In genomic region chr1:17200246-17200645, GRCh38 we compare ENCODE assay signal across 16 cellular contexts. TPM values are rescaled to one million over a fixed set of nuclear protein-coding genes. Genes with fewer than 3 reads are reported as not detected.
"Had no signal": no experiment of that assay in that cellular context is flagged by ENCODE, and none has a peak within 500 bp of the region (broad histone marks: within the 10 kb centered on the region; RNA-seq: fewer than 3 reads in every experiment).

No MANE protein-coding gene starts in this region.

- H3K36me3 ChIP-seq: pancreas had no signal

- ATAC-seq: activated T-cell treated with anti-CD3 and anti-CD28 coated beads, Interleukin-2, amount 50 U/mL, for 72 hours; foreskin keratinocyte; SK-N-SH treated with all-trans-retinoic acid at 6 μM for 48 hours; T-helper 17 cell had no signal

- H3K9me3 ChIP-seq: pancreas had no signal

- H3K4me3 ChIP-seq: pancreas had no signal

- DNase-seq: activated CD4-positive, alpha-beta T cell treated with anti-CD3 and anti-CD28 coated beads, Interleukin-2, amount 50 U/mL, for 1 hour; activated naive CD4-positive, alpha-beta T cell treated with Interleukin-2 at 50 U/mL for 16 hours; activated T-cell treated with anti-CD3 and anti-CD28 coated beads, Interleukin-2, amount 50 U/mL, for 72 hours; central memory CD4-positive, alpha-beta T cell; foreskin keratinocyte; mammary epithelial cell; retina; stimulated activated CD4-positive, alpha-beta T cell treated with anti-CD3 and anti-CD28 coated beads, Interleukin-15, amount 100 ng/mL, for 24 hours; stimulated activated CD4-positive, alpha-beta T cell treated with anti-CD3 and anti-CD28 coated beads, Interleukin-4, amount 100 ng/mL, for 24 hours had no signal

- H3K9me3 Mint-ChIP-seq: activated T-cell treated with anti-CD3 and anti-CD28 coated beads, Interleukin-2, amount 50 U/mL, for 72 hours; stimulated activated naive CD8-positive, alpha-beta T cell treated with anti-CD3 and anti-CD28 coated beads, Interleukin-15, Interleukin-2, amounts not matched to agents 100 ng/mL and 50 ng/mL, for 24 hours had no signal

- H3K4me1 ChIP-seq: pancreas had no signal

- H3K27ac Mint-ChIP-seq: activated T-cell treated with anti-CD3 and anti-CD28 coated beads, Interleukin-2, amount 50 U/mL, for 72 hours; stimulated activated naive CD8-positive, alpha-beta T cell treated with anti-CD3 and anti-CD28 coated beads, Interleukin-15, Interleukin-2, amounts not matched to agents 100 ng/mL and 50 ng/mL, for 24 hours had no signal

- H3K4me3 Mint-ChIP-seq: stimulated activated naive CD8-positive, alpha-beta T cell treated with anti-CD3 and anti-CD28 coated beads, Interleukin-15, Interleukin-2, amounts not matched to agents 100 ng/mL and 50 ng/mL, for 24 hours; T-helper 17 cell had no signal

- H3K27me3 ChIP-seq: foreskin keratinocyte, pancreas had no signal

- H3K27ac ChIP-seq: foreskin keratinocyte, pancreas had no signal

RNA-seq across cellular contexts. Expression of gene PADI1, which starts 4.7 kb away (rescaled TPM):
- total RNA-seq: activated T-cell treated with anti-CD3 and anti-CD28 coated beads, Interleukin-2, amount 50 U/mL, for 72 hours; pancreas; T-helper 17 cell; temporal lobe had no signal

RNA-seq across cellular contexts. Expression of gene PADI3, which starts 48.7 kb away (rescaled TPM):
- total RNA-seq: activated T-cell treated with anti-CD3 and anti-CD28 coated beads, Interleukin-2, amount 50 U/mL, for 72 hours; pancreas; T-helper 17 cell; temporal lobe had no signal
- polyA plus RNA-seq: adipose tissue, neural cell, pancreas had no signal
